In genomic region chr2:201806442-201806841, GRCh38 we compare ENCODE assay signal across 12 cellular contexts. TPM values are rescaled to one million over a fixed set of nuclear protein-coding genes. Genes with fewer than 3 reads are reported as not detected.
DNase-seq lines count a peak whose midpoint lies in the region; ATAC-seq, FAIRE-seq and TF ChIP-seq lines count a peak whose summit lies in the region.
"Had no signal": no experiment of that assay in that cellular context is flagged by ENCODE, and none has a peak within 500 bp of the region (broad histone marks: within the 10 kb centered on the region; RNA-seq: fewer than 3 reads in every experiment).

TSS of gene CDK15 (plus strand) at chr2:201806537. CDS start at chr2:201806665, 128 bp downstream.

- no peak within 1 kb of the TSS for H3K4me3 ChIP-seq in K562
- no peak within 1 kb of the TSS for H3K4me3 ChIP-seq in kidney (ENCODE audit: low read length in 2 of 2)
- peak within 1 kb of the TSS in 1 of 4 donors; percentile 23 for H3K4me3 ChIP-seq in tibial nerve

- no peaks in the 10 kb centered on the region for H3K9me1 ChIP-seq in K562 (ENCODE audit: control insufficient read depth, insufficient read depth, low read length)

- H3K27ac ChIP-seq in K562 (ENCODE audit: extremely low read depth, low read depth, low read length) = no peak within 1 kb of the TSS
- no peak within 1 kb of the TSS for H3K27ac ChIP-seq in kidney (ENCODE audit: low read depth in 2 of 2, low read length in 2 of 2)
- peak within 1 kb of the TSS in 3 of 4 donors; percentile 31 to 81 (median 81) for H3K27ac ChIP-seq in tibial nerve
- H3K27ac ChIP-seq: 22Rv1 had no signal

- no peak for TF ChIP-seq EP300 in K562 (IDR thresholded peaks at IDR 0.05; ENCODE audit: low read length)
- no peak for TF ChIP-seq EP300 in tibial nerve (IDR thresholded peaks at IDR 0.05)

- H3K9me3 ChIP-seq in K562 (replicated peaks; ENCODE audit: control insufficient read depth, insufficient read depth, low read depth, low read length) (no peaks in the 10 kb centered on the region), kidney (ENCODE audit: control insufficient read depth in 1 of 2, low read length in 2 of 2) (no peaks in the 10 kb centered on the region), tibial nerve (no peaks in the 10 kb centered on the region)

- intact Hi-C loops in K562 (cut with micrococcal nuclease) = no loop called here
- intact Hi-C loops in kidney (cut with DNase I) = no loop called here

- TF ChIP-seq CTCF in K562 (IDR thresholded peaks at IDR 0.05 in 2 of 3, conservative IDR thresholded peaks at IDR 0.05 in 1 of 3; ENCODE audit: insufficient read depth in 2 of 3, low read depth in 1 of 3, low read length in 3 of 3) = no peak
- TF ChIP-seq CTCF in kidney (IDR thresholded peaks at IDR 0.05; ENCODE audit: borderline replicate concordance, extremely low read depth, insufficient read depth) = no peak
- no peak for TF ChIP-seq CTCF in tibial nerve (IDR thresholded peaks at IDR 0.05)

- TF ChIP-seq POLR2A in K562 (conservative IDR thresholded peaks at IDR 0.05) (no peak), tibial nerve (IDR thresholded peaks at IDR 0.05) (no peak)

- no peaks in the 10 kb centered on the region for H3K79me2 ChIP-seq in K562 (ENCODE audit: control insufficient read depth, insufficient read depth, low read length)

- no peaks in the 10 kb centered on the region for H3K36me3 ChIP-seq in K562 (ENCODE audit: control insufficient read depth, insufficient read depth, low read length)
- no peaks in the 10 kb centered on the region for H3K36me3 ChIP-seq in kidney (ENCODE audit: control insufficient read depth in 1 of 2, insufficient read depth in 2 of 2, low read length in 2 of 2)
- H3K36me3 ChIP-seq in tibial nerve = no peaks in the 10 kb centered on the region

- no peak within 1 kb of the TSS for H2AFZ ChIP-seq in K562 (ENCODE audit: low read depth, low read length)

- POLR2A ChIA-PET in K562 (lab: Yijun Ruan, JAX) = interaction anchor here (0.6 to 0.7 kb wide), 2 partner anchors 14 to 1065 kb away, joined by 3 read pairs; partner anchors contain the start of gene ICA1L

- TF ChIP-seq RAD21 in K562 (CRISPR knock-in tag; conservative IDR thresholded peaks at IDR 0.05 in 1 of 2, IDR thresholded peaks at IDR 0.05 in 1 of 2) = no peak

- peak; percentile 35 for DNase-seq in DMS 273 (lab: John Stamatoyannopoulos, UW; ENCODE audit: unreplicated experiment)
- no peak for DNase-seq in DMS 273 treated with DMSO at 0.1 percent for 48 hours (lab: John Stamatoyannopoulos, UW)
- peak in 1 of 4 experiments; percentile 27 for DNase-seq in K562 (ENCODE audit: extremely low read depth in 1 of 4, low spot score in 3 of 4)
- DNase-seq in kidney = peak; percentile 57
- DNase-seq in tibial nerve (ENCODE audit: low spot score in 2 of 2) = peak in 1 of 2 donors; percentile 21
- DNase-seq: activated T-cell treated with anti-CD3 and anti-CD28 coated beads for 4 hours, left colon, SW 1271 had no signal

- in situ Hi-C loops in K562 (cut with MboI) = no loop called here

- H3K4me2 ChIP-seq in K562 (ENCODE audit: insufficient read depth, low read length) = no peak within 1 kb of the TSS

- CTCF ChIA-PET in K562 (lab: Yijun Ruan, JAX; ENCODE audit: low intra/inter-chr PET ratio) = no interaction called here

- H3K9ac ChIP-seq in K562 (ENCODE audit: insufficient read depth in 1 of 2, low read depth in 2 of 2, low read length in 2 of 2) (no peak within 1 kb of the TSS), kidney (ENCODE audit: low read length in 2 of 2) (no peak within 1 kb of the TSS)

- no TSS peak for BruUV-seq in K562 (replicated peaks; lab: Mats Ljungman, UMichigan)

- WGBS in K562 (ENCODE audit: insufficient coverage, low coverage, missing lambda C conversion rate) = 4% methylated on average over 6 of the region's 6 CpGs
- WGBS in tibial nerve, 2 donors = 26 to 32% methylated on average over 6 of the region's 6 CpGs

- H4K20me1 ChIP-seq in K562 (replicated peaks; ENCODE audit: control insufficient read depth, insufficient read depth, low read length) = no peaks in the 10 kb centered on the region

- peaks cover 2 to 5% of the 10 kb centered on the region in 2 experiments; a peak in 1 of 5 replicates for H3K27me3 ChIP-seq in K562 (ENCODE audit: control insufficient read depth in 2 of 2, insufficient read depth in 2 of 2, low read length in 2 of 2)
- H3K27me3 ChIP-seq in tibial nerve = no peaks in the 10 kb centered on the region

- H3K4me1 ChIP-seq in K562 (replicated peaks in 1 of 2; ENCODE audit: control insufficient read depth in 2 of 2, insufficient read depth in 2 of 2, low read length in 2 of 2) (no peaks in the 10 kb centered on the region; a peak in 1 of 5 replicates), kidney (ENCODE audit: control insufficient read depth in 1 of 2, insufficient read depth in 1 of 2, low read depth in 1 of 2, low read length in 2 of 2) (no peaks in the 10 kb centered on the region), tibial nerve (peaks cover 0 to 27% (median 3%) of the 10 kb centered on the region in 4 donors)

- ATAC-seq in K562 (peak; percentile 41; the same call in 1 of the 3 replicates), HG03469 (IDR thresholded peaks at IDR 0.05; ENCODE audit: unreplicated experiment) (no peak), HG03565 (IDR thresholded peaks at IDR 0.05; ENCODE audit: unreplicated experiment) (no peak), GM21576 (IDR thresholded peaks at IDR 0.05; ENCODE audit: unreplicated experiment) (no peak)
- ATAC-seq: left colon had no signal

- FAIRE-seq in K562 (lab: Jason Lieb, UNC) (no peak), kidney (lab: Jason Lieb, UNC) (no peak)

TF ChIP-seq in K562, 482 proteins besides CTCF, POLR2A, EP300 and RAD21:
- TF ChIP-seq NRF1 (conservative IDR thresholded peaks at IDR 0.05 in 1 of 2, IDR thresholded peaks at IDR 0.05 in 1 of 2) (0 out of 4 replicates have a peak, but pooled peaks of 1 of the 2 experiments have one; percentile 22), NBN (IDR thresholded peaks at IDR 0.05; ENCODE audit: low read depth) (no peak), ZNF589 (CRISPR knock-in tag; IDR thresholded peaks at IDR 0.05; ENCODE audit: low read depth) (no peak), JUND (IDR thresholded peaks at IDR 0.05; ENCODE audit: borderline replicate concordance, low read depth, low read length) (peak; percentile 33; the same call in 1 of the 2 replicates), JUND (tag; IDR thresholded peaks at IDR 0.05; ENCODE audit: borderline replicate concordance, low read depth, low read length) (no peak), PML (IDR thresholded peaks at IDR 0.05; ENCODE audit: low read length) (no peak), FOSL1 (tag; conservative IDR thresholded peaks at IDR 0.05) (peak; percentile 36; the same call in 1 of the 2 replicates)

RNA-seq across cellular contexts. Expression of gene CDK15, which starts in this region (rescaled TPM):
- not detected in 2 replicates for total RNA-seq in K562 (2011; cell fraction: chromatin; rRNA removed; ENCODE audit: low replicate concordance)
- not detected in 2 replicates for total RNA-seq in K562 (2011; cell fraction: nucleolus; rRNA removed)
- total RNA-seq in K562 (2011; cell fraction: nucleoplasm; rRNA removed) = not detected in 2 replicates
- not detected in 2 replicates for total RNA-seq in K562 (2014; rRNA removed)
- total RNA-seq in K562 (2014; rRNA removed; fragmentation: Illumina TruSeq; extraction: Trizol) = not detected in 2 replicates
- 0.19 TPM in 1 of 2 replicates, not detected in the other for total RNA-seq in K562 (2015; rRNA removed; fragmentation: Illumina TruSeq; extraction: Trizol)
- total RNA-seq in K562 (2021) = not detected in 2 replicates
- polyA plus RNA-seq in K562 (2011; rRNA removed) = not detected in 2 replicates
- not detected in 2 replicates for polyA plus RNA-seq in K562 (2011; cell fraction: cytosol; rRNA removed)
- polyA plus RNA-seq in K562 (2011; cell fraction: nucleus; rRNA removed) = not detected in 2 replicates
- 0.13 and 0.18 TPM in 2 replicates for polyA plus RNA-seq in K562 (2012)
- not detected in 2 replicates for polyA plus RNA-seq in K562 (2014; fragmentation: Illumina TruSeq; extraction: Trizol)
- not detected for polyA plus RNA-seq in K562 (2014; fragmentation: Nextera tagmentation; extraction: Ambion mirVana)
- polyA plus RNA-seq in K562 (2014; rRNA removed) = not detected in 2 replicates
- not detected in 2 replicates for polyA minus RNA-seq in K562 (2011; rRNA and poly(A)+ RNA removed)
- polyA minus RNA-seq in K562 (2011; cell fraction: cytosol; rRNA and poly(A)+ RNA removed) = not detected in 2 replicates
- polyA minus RNA-seq in K562 (2011; cell fraction: nucleus; rRNA and poly(A)+ RNA removed) = not detected in 2 replicates
- 2.7 TPM for total RNA-seq in kidney
- polyA plus RNA-seq in kidney (ENCODE audit: insufficient read depth, low read depth, low replicate concordance) = 0.11 TPM
- 1 to 10 TPM in 3 of 4 donors, under 1 TPM in 1; 0.90 to 6.5 (median 1.4) TPM for total RNA-seq in tibial nerve

Comparison
In these comparisons a context has a peak if more than half of its experiments do, and no peak if none do; other contexts are left out.
1. Peak in ATAC-seq in K562; RNA of the gene not detected or under 1 TPM.
2. H3K27ac ChIP-seq: peak in tibial nerve (3 of 4); none in K562 (single experiment) and kidney (0 of 2).